9 cellular contexts compared by ENCODE assay signal in the genomic region with DNA sequence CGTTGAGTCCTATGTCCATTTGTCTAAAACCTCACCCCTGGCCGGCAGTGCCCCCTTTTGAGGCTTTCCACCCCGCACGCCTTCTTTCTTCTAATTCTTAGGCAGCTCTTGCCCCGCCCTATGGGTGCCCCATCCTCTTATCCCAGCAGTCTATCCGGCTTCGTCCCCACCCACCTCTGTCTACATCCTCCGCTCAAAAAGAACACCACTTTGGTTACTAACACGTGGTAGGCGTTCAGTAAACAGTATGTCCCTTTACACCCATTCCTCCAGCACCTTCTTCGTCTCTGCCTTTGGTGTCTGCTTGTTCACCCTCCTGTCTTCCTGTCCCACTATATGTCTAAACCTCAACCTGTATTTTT. TPM values are rescaled to one million over a fixed set of nuclear protein-coding genes. Genes with fewer than 3 reads are reported as not detected.
DNase-seq lines count a peak whose midpoint lies in the region; ATAC-seq, FAIRE-seq and TF ChIP-seq lines count a peak whose summit lies in the region.
"Had no signal": no experiment of that assay in that cellular context is flagged by ENCODE, and none has a peak within 500 bp of the region (broad histone marks: within the 10 kb centered on the region; RNA-seq: fewer than 3 reads in every experiment).

No MANE protein-coding gene starts in this region.

- H3K27me3 ChIP-seq in breast epithelium: peaks cover 0 to 62% of the 10 kb centered on the region in 2 donors
- no peaks in the 10 kb centered on the region for H3K27me3 ChIP-seq in uterus

- BruUV-seq in MCF 10A (replicated peaks; lab: Mats Ljungman, UMichigan): no TSS peak

- H3K27me3 Mint-ChIP-seq in MCF 10A (ENCODE audit: insufficient read depth, unreplicated experiment): peaks cover 39% of the 10 kb centered on the region
- peaks cover 3% of the 10 kb centered on the region for H3K27me3 Mint-ChIP-seq in activated naive CD8-positive, alpha-beta T cell treated with anti-CD3 and anti-CD28 coated beads, Interleukin-2, amount 10 ng/mL, durations not matched to agents 7 days and 5 days

- CTCF ChIA-PET in MCF 10A (lab: Yijun Ruan, JAX): no interaction called here

- FAIRE-seq in H54 (lab: Jason Lieb, UNC): no peak

- peak; percentile 72 for ATAC-seq in activated naive CD8-positive, alpha-beta T cell treated with anti-CD3 and anti-CD28 coated beads, Interleukin-2, amount 10 ng/mL, durations not matched to agents 7 days and 5 days (ENCODE audit: low read depth)
- peak; percentile 27 for ATAC-seq in left lobe of liver

- H3K27ac ChIP-seq in breast epithelium (peak overlapping the region in 1 of 2 donors; percentile 85), uterus (peak overlapping the region; percentile 72 to 76)

- H3K4me1 Mint-ChIP-seq in MCF 10A (ENCODE audit: insufficient read depth, unreplicated experiment): no peaks in the 10 kb centered on the region
- peaks cover 8% of the 10 kb centered on the region for H3K4me1 Mint-ChIP-seq in activated naive CD8-positive, alpha-beta T cell treated with anti-CD3 and anti-CD28 coated beads, Interleukin-2, amount 10 ng/mL, durations not matched to agents 7 days and 5 days

- no peak for TF ChIP-seq CTCF in breast epithelium (IDR thresholded peaks at IDR 0.05)
- no peak for TF ChIP-seq CTCF in MCF 10A (IDR thresholded peaks at IDR 0.05; ENCODE audit: unreplicated experiment)
- no peak for TF ChIP-seq CTCF in uterus (IDR thresholded peaks at IDR 0.05)

- TF ChIP-seq POLR2A in breast epithelium (IDR thresholded peaks at IDR 0.05) (no peak), uterus (IDR thresholded peaks at IDR 0.05) (no peak), H54 (IDR thresholded peaks at IDR 0.05; ENCODE audit: low read depth, low read length) (no peak)

- no peaks in the 10 kb centered on the region for H3K36me3 Mint-ChIP-seq in MCF 10A (ENCODE audit: insufficient read depth, unreplicated experiment)
- no peaks in the 10 kb centered on the region for H3K36me3 Mint-ChIP-seq in activated naive CD8-positive, alpha-beta T cell treated with anti-CD3 and anti-CD28 coated beads, Interleukin-2, amount 10 ng/mL, durations not matched to agents 7 days and 5 days

- H3K4me1 ChIP-seq in breast epithelium: no peaks in the 10 kb centered on the region
- no peaks in the 10 kb centered on the region for H3K4me1 ChIP-seq in uterus

- H3K4me3 ChIP-seq in breast epithelium: peak overlapping the region; percentile 39 to 67 (median 51)
- H3K4me3 ChIP-seq in uterus: peak overlapping the region in 1 of 2 donors; percentile 30

- DNase-seq in breast epithelium (ENCODE audit: low spot score in 2 of 2) (peak in 1 of 2 donors; percentile 26), MCF 10A (ENCODE audit: unreplicated experiment) (no peak), left lobe of liver (ENCODE audit: low spot score) (no peak), uterus (peak; percentile 48 to 61), H54 (ENCODE audit: insufficient read length, low spot score) (no peak), dedifferentiated amniotic fluid mesenchymal stem cell (ENCODE audit: extremely low spot score) (no peak)
- no peak for DNase-seq in activated naive CD8-positive, alpha-beta T cell treated with anti-CD3 and anti-CD28 coated beads, Interleukin-2, amount 10 ng/mL, durations not matched to agents 7 days and 5 days
- DNase-seq in stimulated activated naive CD4-positive, alpha-beta T cell treated with Interleukin-2 at 50 U/mL for 16 hours (lab: John Stamatoyannopoulos, UW): no peak
- DNase-seq: NCI-H1092 treated with DMSO at 0.1 percent for 48 hours had no signal

- intact Hi-C loops in breast epithelium (cut with DNase I; ENCODE audit: low total_unique reads): no loop called here
- intact Hi-C loops in MCF 10A (cut with micrococcal nuclease): no loop called here
- intact Hi-C loops in uterus (cut with DNase I; ENCODE audit: low total_unique reads): no loop called here

- H3K9me3 ChIP-seq in breast epithelium (no peaks in the 10 kb centered on the region), uterus (no peaks in the 10 kb centered on the region)

- no peak overlapping the region for H3K27ac Mint-ChIP-seq in MCF 10A (ENCODE audit: low read depth, unreplicated experiment)
- peak overlapping the region; percentile 51 for H3K27ac Mint-ChIP-seq in activated naive CD8-positive, alpha-beta T cell treated with anti-CD3 and anti-CD28 coated beads, Interleukin-2, amount 10 ng/mL, durations not matched to agents 7 days and 5 days

- H3K36me3 ChIP-seq in breast epithelium (no peaks in the 10 kb centered on the region), uterus (no peaks in the 10 kb centered on the region)

- POLR2A ChIA-PET in MCF 10A (lab: Yijun Ruan, JAX): interaction anchor here (0.6 kb wide), 1 partner anchor 532 kb away, joined by 3 read pairs; no protein-coding TSS in a partner anchor
- POLR2A ChIA-PET in activated naive CD8-positive, alpha-beta T cell treated with anti-CD3 and anti-CD28 coated beads, Interleukin-2, amount 10 ng/mL, durations not matched to agents 7 days and 5 days (lab: Charles Lee): no interaction called here

- peaks cover 16% of the 10 kb centered on the region for H3K9me3 Mint-ChIP-seq in MCF 10A (ENCODE audit: unreplicated experiment)
- H3K9me3 Mint-ChIP-seq in activated naive CD8-positive, alpha-beta T cell treated with anti-CD3 and anti-CD28 coated beads, Interleukin-2, amount 10 ng/mL, durations not matched to agents 7 days and 5 days: no peaks in the 10 kb centered on the region

- H3K4me3 Mint-ChIP-seq in MCF 10A (ENCODE audit: unreplicated experiment): no peak overlapping the region
- peak overlapping the region; percentile 64 for H3K4me3 Mint-ChIP-seq in activated naive CD8-positive, alpha-beta T cell treated with anti-CD3 and anti-CD28 coated beads, Interleukin-2, amount 10 ng/mL, durations not matched to agents 7 days and 5 days

RNA-seq across cellular contexts. Expression of a gene that starts 39.2 kb away (rescaled TPM):
- total RNA-seq in breast epithelium (10 to 100 TPM in 1 of 3 donors, 1 to 10 TPM in 2; 6.4 to 18.7 (median 9.2) TPM), MCF 10A (2022) (0.37 and 1.0 TPM in 2 replicates), left lobe of liver (10.6 TPM), uterus (10 to 100 TPM; 10.9 to 25.4 (median 17.2) TPM)
- under 1 TPM; 0.85 to 0.86 TPM for total RNA-seq in activated naive CD8-positive, alpha-beta T cell treated with anti-CD3 and anti-CD28 coated beads, Interleukin-2, amount 10 ng/mL, durations not matched to agents 7 days and 5 days

Comparison
In these comparisons a context has a peak if more than half of its experiments do, and no peak if none do; other contexts are left out.
1. DNase-seq: peak in uterus (2 of 2); none in MCF 10A (single experiment), activated naive CD8-positive, alpha-beta T cell treated with anti-CD3 and anti-CD28 coated beads, Interleukin-2, amount 10 ng/mL, durations not matched to agents 7 days and 5 days (single experiment), left lobe of liver (single experiment), H54 (single experiment), stimulated activated naive CD4-positive, alpha-beta T cell treated with Interleukin-2 at 50 U/mL for 16 hours (single experiment) and dedifferentiated amniotic fluid mesenchymal stem cell (single experiment).